Comparison of ENCODE assay signal across 16 cellular contexts in genomic region chr5:160262151-160262550, GRCh38. TPM values are rescaled to one million over a fixed set of nuclear protein-coding genes. Genes with fewer than 3 reads are reported as not detected.
DNase-seq lines count a peak whose midpoint lies in the region; ATAC-seq, FAIRE-seq and TF ChIP-seq lines count a peak whose summit lies in the region.
"Had no signal": no experiment of that assay in that cellular context is flagged by ENCODE, and none has a peak within 500 bp of the region (broad histone marks: within the 10 kb centered on the region; RNA-seq: fewer than 3 reads in every experiment).

No MANE protein-coding gene starts in this region.

- peak overlapping the region; percentile 77 for H3K27ac Mint-ChIP-seq in stimulated activated memory B cell treated with anti-CD40 and anti-IgM and Interleukin-4, amounts not matched to agents 10 μg/mL and 1 μg/mL and 100 μg/mL, for 72 hours
- H3K27ac Mint-ChIP-seq: T-helper 1 cell treated with Interleukin-12 subunit alpha and Interleukin-12 subunit beta and Interleukin-4 antibody, amounts not matched to agents 30 μg/mL and 1 μg/mL, for 36 hours had no signal

- no peaks in the 10 kb centered on the region for H3K9me3 Mint-ChIP-seq in stimulated activated memory B cell treated with anti-CD40 and anti-IgM and Interleukin-4, amounts not matched to agents 10 μg/mL and 1 μg/mL and 100 μg/mL, for 72 hours
- H3K9me3 Mint-ChIP-seq: T-helper 1 cell treated with Interleukin-12 subunit alpha and Interleukin-12 subunit beta and Interleukin-4 antibody, amounts not matched to agents 30 μg/mL and 1 μg/mL, for 36 hours had no signal

- no peak overlapping the region for H3K4me3 Mint-ChIP-seq in stimulated activated memory B cell treated with anti-CD40 and anti-IgM and Interleukin-4, amounts not matched to agents 10 μg/mL and 1 μg/mL and 100 μg/mL, for 72 hours
- H3K4me3 Mint-ChIP-seq: T-helper 1 cell treated with Interleukin-12 subunit alpha and Interleukin-12 subunit beta and Interleukin-4 antibody, amounts not matched to agents 30 μg/mL and 1 μg/mL, for 36 hours had no signal

- POLR2A ChIA-PET in endothelial cell of umbilical vein (lab: Charles Lee) = no interaction called here

- peak overlapping the region; percentile 33 for H3K9ac ChIP-seq in endothelial cell of umbilical vein (replicated peaks; ENCODE audit: extremely low read depth, insufficient read depth, low read length)

- no peaks in the 10 kb centered on the region for H3K79me2 ChIP-seq in endothelial cell of umbilical vein (ENCODE audit: control insufficient read depth, insufficient read depth, low read length)

- ATAC-seq in stimulated activated memory B cell treated with anti-CD40 and anti-IgM and Interleukin-4, amounts not matched to agents 10 μg/mL and 1 μg/mL and 100 μg/mL, for 72 hours = no peak
- ATAC-seq: gastroesophageal sphincter had no signal

- H3K27ac ChIP-seq in endothelial cell of umbilical vein (ENCODE audit: insufficient read depth, low read depth, low read length) = peak overlapping the region; percentile 39
- H3K27ac ChIP-seq: gastroesophageal sphincter had no signal

- peak; percentile 21 for DNase-seq in GF-D8 (lab: John Stamatoyannopoulos, UW)
- DNase-seq in NCI-H82 (lab: John Stamatoyannopoulos, UW) = peak; percentile 99
- no peak for DNase-seq in endothelial cell of umbilical vein (ENCODE audit: low read depth, low spot score)
- no peak for DNase-seq in HT-29 (ENCODE audit: low spot score)
- no peak for DNase-seq in T-helper 9 cell
- DNase-seq in DMS114 treated with DMSO at 0.1 percent for 48 hours (lab: John Stamatoyannopoulos, UW; ENCODE audit: unreplicated experiment) = no peak
- DNase-seq in Ammon's horn (ENCODE audit: low spot score) = no peak
- DNase-seq: activated CD4-positive, alpha-beta T cell treated with anti-CD3 and anti-CD28 coated beads, Interleukin-2, amount 50 U/mL, for 4 hours; islet precursor cell; NCI-H187 treated with DMSO at 0.1 percent for 48 hours had no signal

- H3K9me3 ChIP-seq in endothelial cell of umbilical vein (replicated peaks; ENCODE audit: control insufficient read depth, insufficient read depth, low read length) = no peaks in the 10 kb centered on the region
- H3K9me3 ChIP-seq: gastroesophageal sphincter had no signal

- H4K20me1 ChIP-seq in endothelial cell of umbilical vein (replicated peaks; ENCODE audit: control insufficient read depth, extremely low read depth, insufficient read depth, low read length) = no peaks in the 10 kb centered on the region

- H2AFZ ChIP-seq in endothelial cell of umbilical vein (ENCODE audit: low read depth, low read length) = no peak overlapping the region

- intact Hi-C loops in endothelial cell of umbilical vein (cut with micrococcal nuclease) = loop anchor here (2.0 to 5.0 kb wide), 2 partner anchors 65 to 83 kb away; no protein-coding TSS in a partner anchor

- TF ChIP-seq POLR2A in endothelial cell of umbilical vein (IDR thresholded peaks at IDR 0.05; ENCODE audit: low read depth, low read length) = no peak

- no peaks in the 10 kb centered on the region for H3K27me3 ChIP-seq in endothelial cell of umbilical vein (ENCODE audit: control insufficient read depth in 2 of 2, insufficient read depth in 2 of 2, low read length in 2 of 2)
- H3K27me3 ChIP-seq: gastroesophageal sphincter had no signal

- no peaks in the 10 kb centered on the region for H3K9me1 ChIP-seq in endothelial cell of umbilical vein (replicated peaks; ENCODE audit: control insufficient read depth, extremely low read depth, insufficient read depth, low read length)

- peaks cover 0 to 5% of the 10 kb centered on the region in 2 experiments for H3K36me3 ChIP-seq in endothelial cell of umbilical vein (ENCODE audit: control insufficient read depth in 2 of 2, extremely low read depth in 1 of 2, insufficient read depth in 2 of 2, low read length in 2 of 2)

- peaks cover 74% of the 10 kb centered on the region for H3K27me3 Mint-ChIP-seq in stimulated activated memory B cell treated with anti-CD40 and anti-IgM and Interleukin-4, amounts not matched to agents 10 μg/mL and 1 μg/mL and 100 μg/mL, for 72 hours

- dilution Hi-C loops in endothelial cell of umbilical vein (cut with MboI; ENCODE audit: extremely low pct_ligation_motif_present, low sequenced_read_pairs) = no loop called here

- H3K4me1 Mint-ChIP-seq in stimulated activated memory B cell treated with anti-CD40 and anti-IgM and Interleukin-4, amounts not matched to agents 10 μg/mL and 1 μg/mL and 100 μg/mL, for 72 hours = peaks cover 34% of the 10 kb centered on the region

- no TSS peak for BruUV-seq in endothelial cell of umbilical vein (replicated peaks; lab: Mats Ljungman, UMichigan)

- no peak overlapping the region for H3K4me2 ChIP-seq in endothelial cell of umbilical vein (ENCODE audit: insufficient read depth, low read length)

- CTCF ChIA-PET in endothelial cell of umbilical vein (lab: Charles Lee) = interaction anchor here (0.8 to 1.7 kb wide), 6 partner anchors 16 to 241 kb away, joined by 3 to 5 read pairs (median 4); no protein-coding TSS in a partner anchor

- FAIRE-seq in endothelial cell of umbilical vein (lab: Jason Lieb, UNC) = no peak
- FAIRE-seq: astrocyte had no signal

- H3K4me1 ChIP-seq in endothelial cell of umbilical vein (ENCODE audit: control insufficient read depth, extremely low read depth, insufficient read depth, low read length) = peaks cover 30% of the 10 kb centered on the region
- H3K4me1 ChIP-seq: gastroesophageal sphincter had no signal

- H3K36me3 Mint-ChIP-seq in stimulated activated memory B cell treated with anti-CD40 and anti-IgM and Interleukin-4, amounts not matched to agents 10 μg/mL and 1 μg/mL and 100 μg/mL, for 72 hours = no peaks in the 10 kb centered on the region

- H3K4me3 ChIP-seq in endothelial cell of umbilical vein (replicated peaks in 1 of 3; ENCODE audit: insufficient read depth in 1 of 3, low read depth in 1 of 3, low read length in 3 of 3) = no peak overlapping the region
- H3K4me3 ChIP-seq: gastroesophageal sphincter had no signal

- no peak for TF ChIP-seq CTCF in endothelial cell of umbilical vein (IDR thresholded peaks at IDR 0.05; ENCODE audit: extremely low read depth in 1 of 2, insufficient read depth in 1 of 2, low read depth in 1 of 2, low read length in 2 of 2)

TF ChIP-seq in endothelial cell of umbilical vein, 7 proteins besides CTCF, POLR2A, EP300 and RAD21:
- TF ChIP-seq MYC (IDR thresholded peaks at IDR 0.05; ENCODE audit: low read depth, low read length) (no peak), GATA2 (IDR thresholded peaks at IDR 0.05; ENCODE audit: insufficient read depth, insufficient read length, low read depth, low read length) (no peak), EZH2 (IDR thresholded peaks at IDR 0.05; ENCODE audit: borderline replicate concordance, low read depth, low read length, severe bottlenecking) (no peak), FOS (IDR thresholded peaks at IDR 0.05; ENCODE audit: borderline replicate concordance, insufficient read depth, low read length) (no peak), MAX (IDR thresholded peaks at IDR 0.05; ENCODE audit: insufficient read depth, insufficient read length) (no peak), JUN (IDR thresholded peaks at IDR 0.05; ENCODE audit: borderline replicate concordance, insufficient read depth, insufficient read length, low read depth) (no peak), POLR2AphosphoS5 (IDR thresholded peaks at IDR 0.05; ENCODE audit: insufficient read depth, low read depth, low read length) (no peak)

RNA-seq across cellular contexts. Expression of gene FABP6, which starts 32.8 kb away (rescaled TPM):
- not detected in 2 replicates for total RNA-seq in endothelial cell of umbilical vein
- polyA plus RNA-seq in endothelial cell of umbilical vein = not detected in 2 replicates
- polyA plus RNA-seq in endothelial cell of umbilical vein (2011; cell fraction: cytosol; rRNA removed) = not detected in 2 replicates
- not detected in 2 replicates for polyA plus RNA-seq in endothelial cell of umbilical vein (2011; cell fraction: nucleus; rRNA removed)
- polyA plus RNA-seq in endothelial cell of umbilical vein (2012) = 0.51 and 0.70 TPM in 2 replicates
- not detected in 2 replicates for polyA minus RNA-seq in endothelial cell of umbilical vein
- not detected for polyA minus RNA-seq in endothelial cell of umbilical vein (2011; cell fraction: cytosol; rRNA and poly(A)+ RNA removed)
- polyA minus RNA-seq in endothelial cell of umbilical vein (2011; cell fraction: nucleus; rRNA and poly(A)+ RNA removed) = not detected in 2 replicates
- 2.2 and 2.9 TPM in 2 replicates for total RNA-seq in HT-29 (2014; rRNA removed; shearing (Covaris generic))
- total RNA-seq: astrocyte, gastroesophageal sphincter, myocyte, right cardiac atrium had no signal

RNA-seq across cellular contexts. Expression of gene CCNJL, which starts 50.2 kb away (rescaled TPM):
- total RNA-seq in endothelial cell of umbilical vein = 17.4 and 20.0 TPM in 2 replicates
- polyA plus RNA-seq in endothelial cell of umbilical vein = 21.3 and 24.8 TPM in 2 replicates
- polyA plus RNA-seq in endothelial cell of umbilical vein (2011; cell fraction: cytosol; rRNA removed) = 12.6 and 13.7 TPM in 2 replicates
- polyA plus RNA-seq in endothelial cell of umbilical vein (2011; cell fraction: nucleus; rRNA removed) = 10.4 and 11.8 TPM in 2 replicates
- polyA plus RNA-seq in endothelial cell of umbilical vein (2012) = 7.9 and 10.5 TPM in 2 replicates
- 15.4 and 22.0 TPM in 2 replicates for polyA minus RNA-seq in endothelial cell of umbilical vein
- 0.61 TPM for polyA minus RNA-seq in endothelial cell of umbilical vein (2011; cell fraction: cytosol; rRNA and poly(A)+ RNA removed)
- 12.7 and 17.9 TPM in 2 replicates for polyA minus RNA-seq in endothelial cell of umbilical vein (2011; cell fraction: nucleus; rRNA and poly(A)+ RNA removed)
- total RNA-seq in HT-29 (2014; rRNA removed; shearing (Covaris generic)) = 7.9 and 9.1 TPM in 2 replicates

Comparison
In these comparisons a context has a peak if more than half of its experiments do, and no peak if none do; other contexts are left out.
1. DNase-seq: peak in GF-D8 (single experiment) and NCI-H82 (single experiment); none in endothelial cell of umbilical vein (single experiment), HT-29 (single experiment), T-helper 9 cell (single experiment), DMS114 treated with DMSO at 0.1 percent for 48 hours (single experiment) and Ammon's horn (single experiment).